Comparison of ENCODE assay signal across 9 cellular contexts in genomic region chr17:19386276-19386863, GRCh38. TPM values are rescaled to one million over a fixed set of nuclear protein-coding genes. Genes with fewer than 3 reads are reported as not detected.
DNase-seq lines count a peak whose midpoint lies in the region; ATAC-seq and TF ChIP-seq lines count a peak whose summit lies in the region.
"Had no signal": no experiment of that assay in that cellular context is flagged by ENCODE, and none has a peak within 500 bp of the region (broad histone marks: within the 10 kb centered on the region; RNA-seq: fewer than 3 reads in every experiment).

No MANE protein-coding gene starts in this region.

- no peaks in the 10 kb centered on the region; the same call in 1 of the 2 replicates for H3K27me3 Mint-ChIP-seq in WTC11 (ENCODE audit: low read depth)

- H3K27me3 ChIP-seq in HUES48 (ENCODE audit: control insufficient read depth, insufficient read depth, low read length) (no peaks in the 10 kb centered on the region), iPS DF 6.9 (ENCODE audit: control insufficient read depth, insufficient read depth, low read length) (no peaks in the 10 kb centered on the region)

- H3K4me1 ChIP-seq in HUES48 (ENCODE audit: control insufficient read depth, insufficient read depth, low read length), result peaks cover 24% of the 10 kb centered on the region
- peaks cover 8% of the 10 kb centered on the region for H3K4me1 ChIP-seq in iPS DF 6.9 (ENCODE audit: control insufficient read depth, insufficient read depth, low read length)

- TF ChIP-seq CTCF in WTC11 (IDR thresholded peaks at IDR 0.05), result no peak

- peak; percentile 8 for ATAC-seq in WTC11
- ATAC-seq in GM19455 (IDR thresholded peaks at IDR 0.05; ENCODE audit: unreplicated experiment), result no peak

- H3K27ac Mint-ChIP-seq in WTC11, result peak overlapping the region; percentile 82

- no peak overlapping the region for H3K9ac ChIP-seq in HUES48 (ENCODE audit: low read depth, low read length)

- H3K4me1 Mint-ChIP-seq in WTC11, result peaks cover 41% of the 10 kb centered on the region

- POLR2A ChIA-PET in WTC11 (lab: Charles Lee), result interaction anchor here (2.6 kb wide), 1 partner anchor 9 kb away, joined by 14 read pairs; the partner anchor contains the start of gene MAPK7

- H3K4me3 ChIP-seq in HUES48 (ENCODE audit: low read depth, low read length), result no peak overlapping the region
- 0 out of 2 replicates have a peak overlapping the region, but pooled peaks have one; percentile 5 for H3K4me3 ChIP-seq in iPS DF 6.9 (ENCODE audit: low read length)

- no peaks in the 10 kb centered on the region for H3K9me3 Mint-ChIP-seq in WTC11

- H3K4me3 Mint-ChIP-seq in WTC11, result peak overlapping the region; percentile 23; the same call in 1 of the 2 replicates

- H3K9me3 ChIP-seq in HUES48 (ENCODE audit: control insufficient read depth, insufficient read depth, low read length) (no peaks in the 10 kb centered on the region), iPS DF 6.9 (ENCODE audit: control insufficient read depth, insufficient read depth, low read length) (no peaks in the 10 kb centered on the region)

- CTCF ChIA-PET in WTC11 (lab: Charles Lee), result interaction anchor here (0.5 to 7.6 kb wide), 11 partner anchors 9 to 606 kb away, joined by 3 to 48 read pairs (median 5); partner anchors contain the start of genes B9D1 and MAPK7

- H3K36me3 ChIP-seq in HUES48 (ENCODE audit: control insufficient read depth, insufficient read depth, low read length) (peaks cover 41% of the 10 kb centered on the region), iPS DF 6.9 (ENCODE audit: control insufficient read depth, insufficient read depth, low read length) (peaks cover 31% of the 10 kb centered on the region)

- H3K27ac ChIP-seq in HUES48 (ENCODE audit: low read depth, low read length), result peak overlapping the region; percentile 83
- H3K27ac ChIP-seq in iPS DF 6.9 (ENCODE audit: low read length), result no peak overlapping the region

- H3K36me3 Mint-ChIP-seq in WTC11, result peaks cover 25% of the 10 kb centered on the region

- DNase-seq in WTC11 (ENCODE audit: low spot score) (no peak), iPS DF 6.9 (ENCODE audit: low read depth, low spot score) (no peak), stromal cell of bone marrow (ENCODE audit: low read depth) (peak; percentile 59), NK-92 (lab: John Stamatoyannopoulos, UW; ENCODE audit: unreplicated experiment) (no peak), midbrain (lab: John Stamatoyannopoulos, UW) (no peak)
- no peak for DNase-seq in activated CD8-positive, alpha-beta memory T cell treated with anti-CD3 and anti-CD28 coated beads for 24 hours

- no CpG with 5 or more reads among the region's 17 CpGs for WGBS in iPS DF 6.9 (ENCODE audit: insufficient coverage, insufficient read length)

TF ChIP-seq in WTC11, 78 proteins besides CTCF, POLR2A, EP300 and RAD21:
- no peak for TF ChIP-seq ATF2 (CRISPR knock-in tag; IDR thresholded peaks at IDR 0.05; ENCODE audit: borderline replicate concordance, low read depth)
- TF ChIP-seq ESRRA (CRISPR knock-in tag; IDR thresholded peaks at IDR 0.05; ENCODE audit: borderline replicate concordance), result peak; percentile 5; the same call in 1 of the 2 replicates
- TF ChIP-seq ARID4B (CRISPR knock-in tag; IDR thresholded peaks at IDR 0.05; ENCODE audit: borderline replicate concordance), result no peak
- TF ChIP-seq ZNF512 (CRISPR knock-in tag; IDR thresholded peaks at IDR 0.05; ENCODE audit: borderline replicate concordance), result no peak
- 0 out of 2 replicates have a peak, but pooled peaks have one; percentile 31 for TF ChIP-seq ZBTB21 (CRISPR knock-in tag; IDR thresholded peaks at IDR 0.05; ENCODE audit: borderline replicate concordance)

RNA-seq across cellular contexts. Expression of gene MFAP4, which starts 0.6 kb away (rescaled TPM):
- 3.9 to 4.1 TPM (median 4.0 TPM) in 3 replicates for total RNA-seq in WTC11 (2021)
- total RNA-seq: mononuclear cell had no signal

RNA-seq across cellular contexts. Expression of gene MAPK7, which starts 8.1 kb away (rescaled TPM):
- total RNA-seq in WTC11 (2021), result 35.6 to 38.5 TPM (median 37.4 TPM) in 3 replicates

RNA-seq across cellular contexts. Expression of gene B9D1, which starts 23.8 kb away (rescaled TPM):
- total RNA-seq in WTC11 (2021), result 31.9 to 39.2 TPM (median 39.0 TPM) in 3 replicates

RNA-seq across cellular contexts. Expression of gene RNF112, which starts 24.7 kb away (rescaled TPM):
- total RNA-seq in WTC11 (2021), result 4.5 to 5.1 TPM (median 4.9 TPM) in 3 replicates
